ENCODE assay signal across 30 cellular contexts in genomic region chr11:64062185-64063039, GRCh38. TPM values are rescaled to one million over a fixed set of nuclear protein-coding genes. Genes with fewer than 3 reads are reported as not detected.
DNase-seq lines count a peak whose midpoint lies in the region; ATAC-seq and TF ChIP-seq lines count a peak whose summit lies in the region.
"Had no signal": no experiment of that assay in that cellular context is flagged by ENCODE, and none has a peak within 500 bp of the region (broad histone marks: within the 10 kb centered on the region; RNA-seq: fewer than 3 reads in every experiment).

No MANE protein-coding gene starts in this region.

- H4K8ac ChIP-seq in neuronal stem cell (ENCODE audit: low read depth, low read length), result no peak overlapping the region

- H3K4me3 ChIP-seq in Panc1 (ENCODE audit: low read depth in 2 of 2, low read length in 2 of 2), result no peak overlapping the region
- no peak overlapping the region for H3K4me3 ChIP-seq in neuronal stem cell (ENCODE audit: low read length in 2 of 2)
- H3K4me3 ChIP-seq: esophagus muscularis mucosa, heart right ventricle, uterus had no signal

- H3K27ac ChIP-seq in Panc1 (ENCODE audit: low read length), result no peak overlapping the region
- H3K27ac ChIP-seq in neuronal stem cell (replicated peaks; ENCODE audit: low read length), result no peak overlapping the region
- H3K27ac ChIP-seq: esophagus muscularis mucosa, foreskin keratinocyte, heart right ventricle, parathyroid adenoma, uterus had no signal

- H3K4me1 ChIP-seq in Panc1 (ENCODE audit: control insufficient read depth, insufficient read depth, low read length) (no peaks in the 10 kb centered on the region), neuronal stem cell (ENCODE audit: control insufficient read depth in 2 of 2, insufficient read depth in 1 of 2, low read depth in 1 of 2, low read length in 2 of 2) (peaks cover 25 to 29% of the 10 kb centered on the region in 2 donors)
- H3K4me1 ChIP-seq: foreskin keratinocyte, parathyroid adenoma, uterus had no signal

- WGBS in neuronal stem cell (ENCODE audit: extremely low coverage in 2 of 2, insufficient read length in 2 of 2, insufficient replicate concordance in 1 of 2), 2 donors, result no CpG with 5 or more reads among the region's 16 CpGs

- H3K4me1 Mint-ChIP-seq in T-helper 2 cell treated with Interferon-gamma antibody and Interleukin-4, amounts not matched to agents 5 μg/mL and 100 μg/mL, for 36 hours (ENCODE audit: low read depth), result peaks cover 3% of the 10 kb centered on the region
- peaks cover 8% of the 10 kb centered on the region in 2 donors for H3K4me1 Mint-ChIP-seq in effector memory CD8-positive, alpha-beta T cell (ENCODE audit: low read depth in 2 of 2)

- no peaks in the 10 kb centered on the region for H3K79me1 ChIP-seq in neuronal stem cell (ENCODE audit: low read depth, low read length)

- peak overlapping the region; percentile 31 for H3K23ac ChIP-seq in neuronal stem cell (ENCODE audit: low read depth, low read length, poor library complexity)

- no peak overlapping the region for H3K14ac ChIP-seq in neuronal stem cell (ENCODE audit: low read length)

- no TSS peak for BruUV-seq in Panc1 (replicated peaks; lab: Mats Ljungman, UMichigan)

- H3K18ac ChIP-seq in neuronal stem cell (ENCODE audit: low read length), result peak overlapping the region; percentile 27

- no peaks in the 10 kb centered on the region for H3K36me3 Mint-ChIP-seq in T-helper 2 cell treated with Interferon-gamma antibody and Interleukin-4, amounts not matched to agents 5 μg/mL and 100 μg/mL, for 36 hours (ENCODE audit: low read depth)
- H3K36me3 Mint-ChIP-seq in effector memory CD8-positive, alpha-beta T cell (ENCODE audit: insufficient read depth), result no peaks in the 10 kb centered on the region
- H3K36me3 Mint-ChIP-seq: activated naive CD8-positive, alpha-beta T cell treated with anti-CD3 and anti-CD28 coated beads, Interleukin-2, amount 10 ng/mL, durations not matched to agents 7 days and 5 days; IgD-negative memory B cell had no signal

- peak overlapping the region; percentile 63 for H2BK15ac ChIP-seq in neuronal stem cell (ENCODE audit: low read length)

- H4K91ac ChIP-seq in neuronal stem cell (ENCODE audit: low read depth, low read length, poor library complexity), result peak overlapping the region; percentile 3

- no peak overlapping the region for H3K27ac Mint-ChIP-seq in T-helper 2 cell treated with Interferon-gamma antibody and Interleukin-4, amounts not matched to agents 5 μg/mL and 100 μg/mL, for 36 hours
- H3K27ac Mint-ChIP-seq in effector memory CD8-positive, alpha-beta T cell, result no peak overlapping the region
- H3K27ac Mint-ChIP-seq: activated naive CD8-positive, alpha-beta T cell treated with anti-CD3 and anti-CD28 coated beads, Interleukin-2, amount 10 ng/mL, durations not matched to agents 7 days and 5 days; IgD-negative memory B cell had no signal

- peak overlapping the region; percentile 31 for H3K9ac ChIP-seq in neuronal stem cell (ENCODE audit: low read depth, low read length, poor library complexity)
- H3K9ac ChIP-seq: parathyroid adenoma had no signal

- H3K9me3 ChIP-seq in Panc1 (ENCODE audit: control insufficient read depth, insufficient read depth, low read depth, low read length), result no peaks in the 10 kb centered on the region
- H3K9me3 ChIP-seq in neuronal stem cell (replicated peaks in 1 of 2; ENCODE audit: control insufficient read depth in 2 of 2, insufficient read depth in 1 of 2, low read depth in 1 of 2, low read length in 2 of 2), result no peaks in the 10 kb centered on the region
- H3K9me3 ChIP-seq: esophagus muscularis mucosa, heart right ventricle, uterus had no signal

- H3K36me3 ChIP-seq in Panc1 (ENCODE audit: control insufficient read depth, insufficient read depth, low read length) (no peaks in the 10 kb centered on the region), neuronal stem cell (replicated peaks in 1 of 2; ENCODE audit: control insufficient read depth in 2 of 2, insufficient read depth in 2 of 2, low read length in 2 of 2) (no peaks in the 10 kb centered on the region)
- H3K36me3 ChIP-seq: esophagus muscularis mucosa, heart right ventricle, uterus had no signal

- no peak for TF ChIP-seq CTCF in Panc1 (IDR thresholded peaks at IDR 0.05)

- intact Hi-C loops in Panc1 (cut with micrococcal nuclease; ENCODE audit: unreplicated experiment), result no loop called here

- H2BK5ac ChIP-seq in neuronal stem cell (ENCODE audit: low read length), result peak overlapping the region; percentile 6

- H3K27me3 Mint-ChIP-seq in T-helper 2 cell treated with Interferon-gamma antibody and Interleukin-4, amounts not matched to agents 5 μg/mL and 100 μg/mL, for 36 hours (ENCODE audit: low read depth), result peaks cover 13% of the 10 kb centered on the region
- peaks cover 30 to 46% of the 10 kb centered on the region in 2 donors for H3K27me3 Mint-ChIP-seq in effector memory CD8-positive, alpha-beta T cell

- H3K4ac ChIP-seq in neuronal stem cell (ENCODE audit: low read length), result no peak overlapping the region

- no peak for DNase-seq in T-helper 2 cell treated with Interferon-gamma antibody and Interleukin-4, amounts not matched to agents 5 μg/mL and 100 μg/mL, for 36 hours (ENCODE audit: low spot score)
- DNase-seq in T-helper 2 cell, result no peak
- no peak for DNase-seq in Panc1 (ENCODE audit: low read depth, low spot score)
- DNase-seq in effector memory CD8-positive, alpha-beta T cell, result no peak
- DNase-seq in neuronal stem cell (ENCODE audit: low spot score), result no peak
- DNase-seq in medulla oblongata (ENCODE audit: extremely low spot score), result no peak
- DNase-seq in NCI-H446 (lab: John Stamatoyannopoulos, UW), result no peak
- DNase-seq: 8988T; activated CD4-positive, alpha-beta T cell treated with anti-CD3 and anti-CD28 coated beads, Interleukin-2, amount 50 U/mL, for 4 hours; activated naive CD8-positive, alpha-beta T cell treated with anti-CD3 and anti-CD28 coated beads, Interleukin-2, amount 10 ng/mL, durations not matched to agents 7 days and 5 days; CD4-positive, CD25-positive, alpha-beta regulatory T cell; central memory CD4-positive, alpha-beta T cell; dermis blood vessel endothelial cell; DND-41; foreskin keratinocyte; GOT3; heart right ventricle; kidney glomerular epithelial cell; midbrain; NCI-H774; small intestine; stimulated activated naive CD8-positive, alpha-beta T cell treated with anti-CD3 and anti-CD28 coated beads, Interleukin-15, amount 100 ng/mL, for 72 hours; SW 1271; uterus had no signal

- ATAC-seq in Panc1 (peak; percentile 33; the same call in 1 of the 2 replicates), HG03378 (IDR thresholded peaks at IDR 0.05; ENCODE audit: unreplicated experiment) (no peak)
- ATAC-seq in effector memory CD8-positive, alpha-beta T cell (replicated peaks), result no peak
- ATAC-seq: activated CD4-positive, CD25-positive, alpha-beta regulatory T cell treated with anti-CD3 and anti-CD28 coated beads, Interleukin-2, amount 50 U/mL, for 24 hours; foreskin keratinocyte; heart right ventricle; stimulated activated naive CD8-positive, alpha-beta T cell treated with anti-CD3 and anti-CD28 coated beads, Interleukin-15, amount 100 ng/mL, for 72 hours had no signal

- peak overlapping the region; percentile 17 for H3K4me3 Mint-ChIP-seq in T-helper 2 cell treated with Interferon-gamma antibody and Interleukin-4, amounts not matched to agents 5 μg/mL and 100 μg/mL, for 36 hours
- peak overlapping the region; percentile 71 to 77 for H3K4me3 Mint-ChIP-seq in effector memory CD8-positive, alpha-beta T cell
- H3K4me3 Mint-ChIP-seq: activated naive CD8-positive, alpha-beta T cell treated with anti-CD3 and anti-CD28 coated beads, Interleukin-2, amount 10 ng/mL, durations not matched to agents 7 days and 5 days; neural crest cell had no signal

- peak overlapping the region; percentile 17 for H2BK12ac ChIP-seq in neuronal stem cell (ENCODE audit: low read length)

- no peaks in the 10 kb centered on the region for H3K27me3 ChIP-seq in Panc1 (ENCODE audit: control insufficient read depth, insufficient read depth, low read length)
- peaks cover 0 to 13% (median 10%) of the 10 kb centered on the region in 3 experiments for H3K27me3 ChIP-seq in neuronal stem cell (ENCODE audit: control insufficient read depth in 3 of 3, insufficient read depth in 3 of 3, low read depth in 1 of 3, low read length in 3 of 3)
- H3K27me3 ChIP-seq: uterus had no signal

- in situ Hi-C loops in Panc1 (cut with HindIII; ENCODE audit: low pct_unique_long_range_greater_than_20kb, low sequenced_read_pairs), result no loop called here

- H2BK120ac ChIP-seq in neuronal stem cell (ENCODE audit: low read depth, low read length), result no peak overlapping the region

- peak overlapping the region; percentile 92 for H2AK5ac ChIP-seq in neuronal stem cell (ENCODE audit: low read depth, low read length)

- H3K9me3 Mint-ChIP-seq in T-helper 2 cell treated with Interferon-gamma antibody and Interleukin-4, amounts not matched to agents 5 μg/mL and 100 μg/mL, for 36 hours, result no peaks in the 10 kb centered on the region
- no peaks in the 10 kb centered on the region for H3K9me3 Mint-ChIP-seq in effector memory CD8-positive, alpha-beta T cell
- H3K9me3 Mint-ChIP-seq: activated naive CD8-positive, alpha-beta T cell treated with anti-CD3 and anti-CD28 coated beads, Interleukin-2, amount 10 ng/mL, durations not matched to agents 7 days and 5 days; CD4-positive, CD25-positive, alpha-beta regulatory T cell; IgD-negative memory B cell; neural crest cell; stimulated activated naive CD8-positive, alpha-beta T cell treated with anti-CD3 and anti-CD28 coated beads, Interleukin-15, amount 100 ng/mL, for 72 hours had no signal

- POLR2A ChIA-PET in Panc1 (lab: Charles Lee), result interaction anchor here (0.6 kb wide), 1 partner anchor 27 kb away, joined by 3 read pairs; no protein-coding TSS in a partner anchor

- CTCF ChIA-PET in Panc1 (lab: Charles Lee), result interaction anchor here (0.8 kb wide), 1 partner anchor 11 kb away, joined by 3 read pairs; no protein-coding TSS in a partner anchor

- no peak overlapping the region for H2AFZ ChIP-seq in neuronal stem cell (ENCODE audit: low read length)
- H2AFZ ChIP-seq: parathyroid adenoma had no signal

- no peak overlapping the region for H3K4me2 ChIP-seq in neuronal stem cell (ENCODE audit: insufficient read depth, low read length, poor library complexity, severe bottlenecking)

RNA-seq across cellular contexts. Expression of gene FLRT1, which starts 26.7 kb away (rescaled TPM):
- 0.51 TPM for total RNA-seq in Panc1 (2021; ENCODE audit: unreplicated experiment)
- polyA plus RNA-seq in Panc1 (2012; ENCODE audit: insufficient read length), result 1.9 TPM
- polyA plus RNA-seq in neuronal stem cell (2013, experiment 1 of 2), result 0.88 TPM
- 0.94 TPM for polyA plus RNA-seq in neuronal stem cell (2013, experiment 2 of 2)
- total RNA-seq: activated naive CD8-positive, alpha-beta T cell treated with anti-CD3 and anti-CD28 coated beads, Interleukin-2, amount 10 ng/mL, durations not matched to agents 7 days and 5 days; CD4-positive, CD25-positive, alpha-beta regulatory T cell; dermis blood vessel endothelial cell; foreskin keratinocyte had no signal
- polyA plus RNA-seq: foreskin keratinocyte, IgD-negative memory B cell had no signal
